Comparison of ENCODE assay signal across 7 cellular contexts in genomic region chr1:97849350-97850339, GRCh38.
A peak's percentile ranks its signal among the peaks of the same experiment; 100 is the strongest.
DNase-seq lines count a peak whose midpoint lies in the region; ATAC-seq lines count a peak whose summit lies in the region.

No MANE protein-coding gene starts in this region.

- DNase-seq in RPMI7951 (ENCODE audit: low read depth) (peak; percentile 86), foreskin melanocyte (peak; percentile 62), NCI-H187 treated with DMSO at 0.1 percent for 48 hours (lab: John Stamatoyannopoulos, UW) (no peak), DMS114 treated with DMSO at 0.1 percent for 48 hours (lab: John Stamatoyannopoulos, UW; ENCODE audit: unreplicated experiment) (no peak)

- ATAC-seq in GM18498 (IDR thresholded peaks at IDR 0.05; ENCODE audit: unreplicated experiment) = peak; percentile 50
- peak; percentile 45 for ATAC-seq in HG02852 (IDR thresholded peaks at IDR 0.05; ENCODE audit: unreplicated experiment)
- ATAC-seq in HG03135 (IDR thresholded peaks at IDR 0.05; ENCODE audit: unreplicated experiment) = no peak

Comparison
In these comparisons a context has a peak if more than half of its experiments do, and no peak if none do; other contexts are left out.
1. DNase-seq: peak in RPMI7951 (single experiment) and foreskin melanocyte (single experiment); none in NCI-H187 treated with DMSO at 0.1 percent for 48 hours (single experiment) and DMS114 treated with DMSO at 0.1 percent for 48 hours (single experiment).